In genomic region chr5:140795259-140795641, GRCh38 we compare ENCODE assay signal across 12 cellular contexts. TPM values are rescaled to one million over a fixed set of nuclear protein-coding genes. Genes with fewer than 3 reads are reported as not detected.
DNase-seq lines count a peak whose midpoint lies in the region; ATAC-seq and TF ChIP-seq lines count a peak whose summit lies in the region.
"Had no signal": no experiment of that assay in that cellular context is flagged by ENCODE, and none has a peak within 500 bp of the region (broad histone marks: within the 10 kb centered on the region; RNA-seq: fewer than 3 reads in every experiment).

No MANE protein-coding gene starts in this region.

- H3K27me3 Mint-ChIP-seq in brain, result peaks cover 8% of the 10 kb centered on the region
- peaks cover 20% of the 10 kb centered on the region for H3K27me3 Mint-ChIP-seq in activated CD8-positive, alpha-beta T cell treated with anti-CD3 and anti-CD28 coated beads for 36 hours

- peak overlapping the region; percentile 85 to 93 (median 92) for H3K4me3 Mint-ChIP-seq in brain
- H3K4me3 Mint-ChIP-seq in activated CD8-positive, alpha-beta T cell treated with anti-CD3 and anti-CD28 coated beads for 36 hours, result no peak overlapping the region

- no peak overlapping the region for H3K4me3 ChIP-seq in AG10803 (ENCODE audit: low read length)
- H3K4me3 ChIP-seq in lower lobe of right lung, result peak overlapping the region; percentile 17

- peak overlapping the region; percentile 90 to 96 (median 94) for H3K27ac Mint-ChIP-seq in brain
- H3K27ac Mint-ChIP-seq in activated CD8-positive, alpha-beta T cell treated with anti-CD3 and anti-CD28 coated beads for 36 hours, result no peak overlapping the region

- peaks cover 60% of the 10 kb centered on the region for H3K36me3 Mint-ChIP-seq in brain
- peaks cover 7% of the 10 kb centered on the region for H3K36me3 Mint-ChIP-seq in activated CD8-positive, alpha-beta T cell treated with anti-CD3 and anti-CD28 coated beads for 36 hours (ENCODE audit: low read depth)

- peaks cover 40 to 71% (median 67%) of the 10 kb centered on the region in 5 experiments for H3K9me3 Mint-ChIP-seq in brain
- H3K9me3 Mint-ChIP-seq in activated CD8-positive, alpha-beta T cell treated with anti-CD3 and anti-CD28 coated beads for 36 hours, result peaks cover 22% of the 10 kb centered on the region

- CTCF ChIA-PET in activated CD8-positive, alpha-beta T cell treated with anti-CD3 and anti-CD28 coated beads for 36 hours (lab: Charles Lee), result interaction anchor here (1.0 to 1.3 kb wide), 3 partner anchors 9 to 13 kb away, joined by 3 to 5 read pairs (median 5); partner anchors contain the start of genes PCDHA1 and PCDHA4

- TF ChIP-seq CTCF in AG10803 (conservative IDR thresholded peaks at IDR 0.05; ENCODE audit: low read length) (peak; percentile 36), brain (conservative IDR thresholded peaks at IDR 0.05) (peak in 1 of 2 experiments; percentile 8), lower lobe of right lung (IDR thresholded peaks at IDR 0.05) (no peak)
- no peak for TF ChIP-seq CTCF in activated CD8-positive, alpha-beta T cell treated with anti-CD3 and anti-CD28 coated beads for 36 hours (IDR thresholded peaks at IDR 0.05)

- H3K9me3 ChIP-seq in lower lobe of right lung, result peaks cover 30% of the 10 kb centered on the region

- ATAC-seq in lower lobe of right lung, result no peak
- no peak for ATAC-seq in activated CD8-positive, alpha-beta T cell treated with anti-CD3 and anti-CD28 coated beads for 36 hours

- intact Hi-C loops in lower lobe of right lung (cut with DNase I), result no loop called here
- intact Hi-C loops in activated CD8-positive, alpha-beta T cell treated with anti-CD3 and anti-CD28 coated beads for 36 hours (cut with micrococcal nuclease), result no loop called here

- H3K36me3 ChIP-seq in lower lobe of right lung, result no peaks in the 10 kb centered on the region

- POLR2A ChIA-PET in activated CD8-positive, alpha-beta T cell treated with anti-CD3 and anti-CD28 coated beads for 36 hours (lab: Charles Lee), result no interaction called here

- no peak overlapping the region for H3K27ac ChIP-seq in lower lobe of right lung
- H3K27ac ChIP-seq: parathyroid adenoma had no signal

- H3K4me1 ChIP-seq in lower lobe of right lung, result no peaks in the 10 kb centered on the region
- H3K4me1 ChIP-seq: Caco-2, parathyroid adenoma had no signal

- no peak for DNase-seq in AG10803 (ENCODE audit: low read depth)
- peak; percentile 11 for DNase-seq in HT1080 (ENCODE audit: low read depth)
- no peak for DNase-seq in lower lobe of right lung
- no peak for DNase-seq in CD1c-positive myeloid dendritic cell (ENCODE audit: extremely low spot score)
- no peak for DNase-seq in activated CD4-positive, CD25-positive, alpha-beta regulatory T cell treated with anti-CD3 and anti-CD28 coated beads, Interleukin-2, amount 50 U/mL, for 72 hours
- no peak for DNase-seq in activated CD8-positive, alpha-beta T cell treated with anti-CD3 and anti-CD28 coated beads for 36 hours
- no peak for DNase-seq in SK-N-DZ (ENCODE audit: low spot score)
- DNase-seq: foreskin melanocyte, NCI-H1436 had no signal

- H3K4me1 Mint-ChIP-seq in brain, result peaks cover 5% of the 10 kb centered on the region
- H3K4me1 Mint-ChIP-seq in activated CD8-positive, alpha-beta T cell treated with anti-CD3 and anti-CD28 coated beads for 36 hours (ENCODE audit: low read depth), result no peaks in the 10 kb centered on the region

- no peaks in the 10 kb centered on the region for H3K27me3 ChIP-seq in lower lobe of right lung (ENCODE audit: low read depth)

RNA-seq across cellular contexts. Expression of gene PCDHA2, which starts 0.6 kb away (rescaled TPM):
- total RNA-seq in HT1080 (2014; rRNA removed; shearing (Covaris generic)), result not detected in 2 replicates
- polyA plus RNA-seq in HT1080 (2015; cell fraction: cytosol; rRNA removed), result not detected in 2 replicates
- 0.05 and 0.16 TPM in 2 replicates for polyA plus RNA-seq in HT1080 (2015; cell fraction: nucleus; rRNA removed)
- 0.15 TPM for polyA plus RNA-seq in brain (ENCODE audit: insufficient read depth, low read depth, low replicate concordance)
- total RNA-seq in lower lobe of right lung, result not detected
- not detected for total RNA-seq in activated CD8-positive, alpha-beta T cell treated with anti-CD3 and anti-CD28 coated beads for 36 hours
- polyA plus RNA-seq in SK-N-DZ (2014; cell fraction: cytosol; rRNA removed), result not detected in 2 replicates
- 0.20 and 0.32 TPM in 2 replicates for polyA plus RNA-seq in SK-N-DZ (2014; cell fraction: nucleus; rRNA removed)
- total RNA-seq: Caco-2 had no signal

RNA-seq across cellular contexts. Expression of gene PCDHA3, which starts 5.6 kb away (rescaled TPM):
- 0.06 TPM in 1 of 2 replicates, not detected in the other for total RNA-seq in HT1080 (2014; rRNA removed; shearing (Covaris generic))
- not detected in 2 replicates for polyA plus RNA-seq in HT1080 (2015; cell fraction: cytosol; rRNA removed)
- 0.02 and 0.11 TPM in 2 replicates for polyA plus RNA-seq in HT1080 (2015; cell fraction: nucleus; rRNA removed)
- polyA plus RNA-seq in brain (ENCODE audit: insufficient read depth, low read depth, low replicate concordance), result 0.61 TPM
- 0.77 TPM for total RNA-seq in lower lobe of right lung
- total RNA-seq in activated CD8-positive, alpha-beta T cell treated with anti-CD3 and anti-CD28 coated beads for 36 hours, result not detected
- polyA plus RNA-seq in SK-N-DZ (2014; cell fraction: cytosol; rRNA removed), result 0.10 and 0.45 TPM in 2 replicates
- polyA plus RNA-seq in SK-N-DZ (2014; cell fraction: nucleus; rRNA removed), result 1.6 and 2.1 TPM in 2 replicates
- total RNA-seq: Caco-2 had no signal

RNA-seq across cellular contexts. Expression of gene PCDHA1, which starts 9.3 kb away (rescaled TPM):
- total RNA-seq in HT1080 (2014; rRNA removed; shearing (Covaris generic)), result 0.03 and 0.23 TPM in 2 replicates
- 0.09 and 0.33 TPM in 2 replicates for polyA plus RNA-seq in HT1080 (2015; cell fraction: cytosol; rRNA removed)
- polyA plus RNA-seq in HT1080 (2015; cell fraction: nucleus; rRNA removed), result 0.42 and 0.44 TPM in 2 replicates
- 0.61 TPM for polyA plus RNA-seq in brain (ENCODE audit: insufficient read depth, low read depth, low replicate concordance)
- not detected for total RNA-seq in lower lobe of right lung
- not detected for total RNA-seq in activated CD8-positive, alpha-beta T cell treated with anti-CD3 and anti-CD28 coated beads for 36 hours
- polyA plus RNA-seq in SK-N-DZ (2014; cell fraction: cytosol; rRNA removed), result 1.3 and 1.4 TPM in 2 replicates
- polyA plus RNA-seq in SK-N-DZ (2014; cell fraction: nucleus; rRNA removed), result 0.59 and 1.2 TPM in 2 replicates
- total RNA-seq: Caco-2 had no signal

RNA-seq across cellular contexts. Expression of gene PCDHA4, which starts 11.6 kb away (rescaled TPM):
- total RNA-seq in HT1080 (2014; rRNA removed; shearing (Covaris generic)), result 0.06 and 0.07 TPM in 2 replicates
- 0.06 TPM in 1 of 2 replicates, not detected in the other for polyA plus RNA-seq in HT1080 (2015; cell fraction: cytosol; rRNA removed)
- polyA plus RNA-seq in HT1080 (2015; cell fraction: nucleus; rRNA removed), result 0.02 and 0.04 TPM in 2 replicates
- polyA plus RNA-seq in brain (ENCODE audit: insufficient read depth, low read depth, low replicate concordance), result 25.6 TPM
- total RNA-seq in lower lobe of right lung, result 0.59 TPM
- total RNA-seq in activated CD8-positive, alpha-beta T cell treated with anti-CD3 and anti-CD28 coated beads for 36 hours, result not detected
- polyA plus RNA-seq in SK-N-DZ (2014; cell fraction: cytosol; rRNA removed), result 9.9 and 12.3 TPM in 2 replicates
- polyA plus RNA-seq in SK-N-DZ (2014; cell fraction: nucleus; rRNA removed), result 4.2 and 7.8 TPM in 2 replicates

RNA-seq across cellular contexts. Expression of gene PCDHA5, which starts 26.2 kb away (rescaled TPM):
- not detected in 2 replicates for total RNA-seq in HT1080 (2014; rRNA removed; shearing (Covaris generic))
- polyA plus RNA-seq in HT1080 (2015; cell fraction: cytosol; rRNA removed), result not detected in 2 replicates
- polyA plus RNA-seq in HT1080 (2015; cell fraction: nucleus; rRNA removed), result not detected in 2 replicates
- polyA plus RNA-seq in brain (ENCODE audit: insufficient read depth, low read depth, low replicate concordance), result 0.32 TPM
- 0.18 TPM for total RNA-seq in lower lobe of right lung
- not detected for total RNA-seq in activated CD8-positive, alpha-beta T cell treated with anti-CD3 and anti-CD28 coated beads for 36 hours
- 0.12 and 0.17 TPM in 2 replicates for polyA plus RNA-seq in SK-N-DZ (2014; cell fraction: cytosol; rRNA removed)
- polyA plus RNA-seq in SK-N-DZ (2014; cell fraction: nucleus; rRNA removed), result 0.35 and 1.3 TPM in 2 replicates
- total RNA-seq: Caco-2 had no signal
